In genomic region chr15:35540031-35540430, GRCh38 we compare ENCODE assay signal across 23 cellular contexts. TPM values are rescaled to one million over a fixed set of nuclear protein-coding genes. Genes with fewer than 3 reads are reported as not detected.
DNase-seq lines count a peak whose midpoint lies in the region; ATAC-seq and TF ChIP-seq lines count a peak whose summit lies in the region.
"Had no signal": no experiment of that assay in that cellular context is flagged by ENCODE, and none has a peak within 500 bp of the region (broad histone marks: within the 10 kb centered on the region; RNA-seq: fewer than 3 reads in every experiment).

No MANE protein-coding gene starts in this region.

- intact Hi-C loops in esophagus muscularis mucosa (cut with DNase I) = loop anchor here (10.0 kb wide), 1 partner anchor 155 kb away; no protein-coding TSS in a partner anchor
- intact Hi-C loops in colonic mucosa (cut with DNase I) = loop anchor here (10.0 kb wide), 2 partner anchors 125 to 195 kb away; no protein-coding TSS in a partner anchor
- intact Hi-C loops in ascending aorta (cut with DNase I) = loop anchor here (5.0 kb wide), 2 partner anchors 117 to 212 kb away; no protein-coding TSS in a partner anchor

- H3K27me3 Mint-ChIP-seq in HFFc6 (ENCODE audit: insufficient read depth) (no peaks in the 10 kb centered on the region; the same call in 1 of the 2 replicates), nephron (ENCODE audit: low read depth) (no peaks in the 10 kb centered on the region)
- H3K27me3 Mint-ChIP-seq: CD4-positive, CD25-positive, alpha-beta regulatory T cell had no signal

- peaks cover 6% of the 10 kb centered on the region for H3K36me3 Mint-ChIP-seq in HFFc6 (ENCODE audit: low read depth)
- H3K36me3 Mint-ChIP-seq in nephron (ENCODE audit: low read depth) = peaks cover 10% of the 10 kb centered on the region

- H3K27ac ChIP-seq in esophagus muscularis mucosa (replicated peaks in 1 of 4) (peak overlapping the region; percentile 44 to 63 (median 56)), colonic mucosa (no peak overlapping the region), ascending aorta (peak overlapping the region in 1 of 2 donors; percentile 10)
- H3K27ac ChIP-seq: A549, BLaER1 had no signal

- H3K4me1 Mint-ChIP-seq in HFFc6 (ENCODE audit: low read depth) (peaks cover 43% of the 10 kb centered on the region), nephron (peaks cover 11% of the 10 kb centered on the region)

- H3K4me3 Mint-ChIP-seq in HFFc6 = peak overlapping the region; percentile 27
- H3K4me3 Mint-ChIP-seq in nephron = no peak overlapping the region
- H3K4me3 Mint-ChIP-seq: CD4-positive, CD25-positive, alpha-beta regulatory T cell had no signal

- H3K4me3 ChIP-seq in esophagus muscularis mucosa (no peak overlapping the region), colonic mucosa (no peak overlapping the region), ascending aorta (no peak overlapping the region)
- H3K4me3 ChIP-seq: A549, BLaER1 had no signal

- H3K4me1 ChIP-seq in esophagus muscularis mucosa = peaks cover 0 to 39% (median 29%) of the 10 kb centered on the region in 4 donors
- H3K4me1 ChIP-seq in colonic mucosa = no peaks in the 10 kb centered on the region
- peaks cover 0 to 7% of the 10 kb centered on the region in 2 donors for H3K4me1 ChIP-seq in ascending aorta

- TF ChIP-seq CTCF in HFFc6 (IDR thresholded peaks at IDR 0.05) = no peak
- TF ChIP-seq CTCF in esophagus muscularis mucosa (IDR thresholded peaks at IDR 0.05) = no peak
- no peak for TF ChIP-seq CTCF in nephron (IDR thresholded peaks at IDR 0.05; ENCODE audit: unreplicated experiment in 3 of 3)
- no peak for TF ChIP-seq CTCF in colonic mucosa (IDR thresholded peaks at IDR 0.05)
- no peak for TF ChIP-seq CTCF in ascending aorta (IDR thresholded peaks at IDR 0.05)

- no peak for TF ChIP-seq POLR2A in esophagus muscularis mucosa (IDR thresholded peaks at IDR 0.05; ENCODE audit: low read depth)

- H3K9me3 ChIP-seq in esophagus muscularis mucosa (no peaks in the 10 kb centered on the region), colonic mucosa (no peaks in the 10 kb centered on the region), ascending aorta (no peaks in the 10 kb centered on the region)
- H3K9me3 ChIP-seq: A549, BLaER1 had no signal

- H3K9me3 Mint-ChIP-seq in HFFc6 (no peaks in the 10 kb centered on the region), nephron (no peaks in the 10 kb centered on the region)
- H3K9me3 Mint-ChIP-seq: CD4-positive, CD25-positive, alpha-beta regulatory T cell had no signal

- DNase-seq in EH (ENCODE audit: low read depth) = peak; percentile 12
- DNase-seq in HFFc6 = no peak
- no peak for DNase-seq in esophagus muscularis mucosa (ENCODE audit: extremely low spot score)
- no peak for DNase-seq in HUDEP-2 (lab: John Stamatoyannopoulos, UW; ENCODE audit: unreplicated experiment in 76 of 76)
- no peak for DNase-seq in colonic mucosa
- no peak for DNase-seq in ascending aorta (ENCODE audit: low spot score in 2 of 2)
- DNase-seq: CD4-positive, CD25-positive, alpha-beta regulatory T cell; DMS153; DND-41; GOT3; KBM-7; MM.1S; NCI-H1694; NCI-H2029 treated with DMSO at 0.1 percent for 48 hours; NCI-H2227 treated with DMSO at 0.1 percent for 48 hours; NCI-H526 treated with DMSO at 0.1 percent for 48 hours; RPMI8226; SHP77 had no signal

- no peaks in the 10 kb centered on the region for H3K27me3 ChIP-seq in esophagus muscularis mucosa
- H3K27me3 ChIP-seq in colonic mucosa = no peaks in the 10 kb centered on the region
- no peaks in the 10 kb centered on the region for H3K27me3 ChIP-seq in ascending aorta
- H3K27me3 ChIP-seq: BLaER1 had no signal

- no peak overlapping the region for H3K9ac ChIP-seq in colonic mucosa (ENCODE audit: low read depth in 2 of 2, low read length in 2 of 2)
- H3K9ac ChIP-seq: BLaER1 had no signal

- H3K36me3 ChIP-seq in esophagus muscularis mucosa (no peaks in the 10 kb centered on the region), colonic mucosa (no peaks in the 10 kb centered on the region), ascending aorta (peaks cover 0 to 7% of the 10 kb centered on the region in 2 donors)
- H3K36me3 ChIP-seq: BLaER1 had no signal

- H3K27ac Mint-ChIP-seq in HFFc6 (peak overlapping the region; percentile 62), nephron (peak overlapping the region in 2 of 3 experiments; percentile 68 to 76)
- H3K27ac Mint-ChIP-seq: CD4-positive, CD25-positive, alpha-beta regulatory T cell had no signal

- 98% methylated on average over 2 of the region's 2 CpGs for WGBS in esophagus muscularis mucosa

- no peak for TF ChIP-seq EP300 in esophagus muscularis mucosa (IDR thresholded peaks at IDR 0.05)

- no peak for ATAC-seq in HG02759 (IDR thresholded peaks at IDR 0.05; ENCODE audit: unreplicated experiment)
- ATAC-seq: A549, HCT116 had no signal

RNA-seq across cellular contexts. Expression of gene DPH6, which starts 5.9 kb away (rescaled TPM):
- total RNA-seq in HFFc6 (2021; fragmentation: NEBNext Ultra II Directional; extraction: Animal tissue kit (Norgen Biotek cat#: 25700)) = 10 to 100 TPM in 4 of 6 experiments, 1 to 10 TPM in 2; 8.9 to 14.8 (median 12.1) TPM
- total RNA-seq in esophagus muscularis mucosa (10 to 100 TPM in 1 of 4 donors, 1 to 10 TPM in 3; 7.7 to 12.9 (median 8.5) TPM), colonic mucosa (10 to 100 TPM; 14.8 to 15.3 TPM), ascending aorta (9.0 TPM)
